ENCODE assay signal across 1 cellular context in genomic region chr20:12975833-12976608, GRCh38.
TF ChIP-seq lines count a peak whose summit lies in the region.

No MANE protein-coding gene starts in this region.

TF ChIP-seq in GM23338, 12 proteins besides CTCF, POLR2A, EP300 and RAD21 (continued from another document):
- TF ChIP-seq ZNF462 (CRISPR knock-in tag; IDR thresholded peaks at IDR 0.05) (no peak), EZH2 (IDR thresholded peaks at IDR 0.05; ENCODE audit: low read depth, unreplicated experiment) (no peak), ZNF114 (CRISPR knock-in tag; IDR thresholded peaks at IDR 0.05) (no peak), CREB1 (CRISPR knock-in tag; IDR thresholded peaks at IDR 0.05; ENCODE audit: low read depth) (no peak), EZH2phosphoT487 (IDR thresholded peaks at IDR 0.05; ENCODE audit: unreplicated experiment) (no peak), ETS1 (IDR thresholded peaks at IDR 0.05) (no peak), ZNF331 (CRISPR knock-in tag; IDR thresholded peaks at IDR 0.05; ENCODE audit: low read depth) (no peak), JUNB (IDR thresholded peaks at IDR 0.05; ENCODE audit: unreplicated experiment) (no peak), POLR2AphosphoS5 (IDR thresholded peaks at IDR 0.05; ENCODE audit: low read depth) (no peak), NANOG (IDR thresholded peaks at IDR 0.05; ENCODE audit: borderline replicate concordance) (no peak), REST (IDR thresholded peaks at IDR 0.05; ENCODE audit: unreplicated experiment) (no peak)
